12 cellular contexts compared by ENCODE assay signal in genomic region chr7:66055321-66055956, GRCh38. TPM values are rescaled to one million over a fixed set of nuclear protein-coding genes. Genes with fewer than 3 reads are reported as not detected.
DNase-seq lines count a peak whose midpoint lies in the region; ATAC-seq and TF ChIP-seq lines count a peak whose summit lies in the region.
"Had no signal": no experiment of that assay in that cellular context is flagged by ENCODE, and none has a peak within 500 bp of the region (broad histone marks: within the 10 kb centered on the region; RNA-seq: fewer than 3 reads in every experiment).

No MANE protein-coding gene starts in this region.

- DNase-seq in M059J (ENCODE audit: low read depth), result peak; percentile 50
- no peak for DNase-seq in T1000 (lab: John Stamatoyannopoulos, UW)
- DNase-seq in omental fat pad (ENCODE audit: low spot score), result no peak
- no peak for DNase-seq in anterior cingulate cortex (lab: John Stamatoyannopoulos, UW)
- DNase-seq in activated naive CD4-positive, alpha-beta T cell treated with anti-CD3 and anti-CD28 coated beads for 36 hours, result no peak
- DNase-seq: AML-193, NCI-H1694 treated with DMSO at 0.1 percent for 48 hours had no signal

- no peak overlapping the region for H3K27ac Mint-ChIP-seq in activated naive CD4-positive, alpha-beta T cell treated with anti-CD3 and anti-CD28 coated beads for 36 hours

- no peaks in the 10 kb centered on the region for H3K36me3 ChIP-seq in ACC112 (ENCODE audit: insufficient read depth, low read length)

- intact Hi-C loops in activated naive CD4-positive, alpha-beta T cell treated with anti-CD3 and anti-CD28 coated beads for 36 hours (cut with micrococcal nuclease), result no loop called here

- no peaks in the 10 kb centered on the region for H3K9me3 Mint-ChIP-seq in activated naive CD4-positive, alpha-beta T cell treated with anti-CD3 and anti-CD28 coated beads for 36 hours

- TF ChIP-seq CTCF in omental fat pad (IDR thresholded peaks at IDR 0.05), result no peak

- CTCF ChIA-PET in activated naive CD4-positive, alpha-beta T cell treated with anti-CD3 and anti-CD28 coated beads for 36 hours (lab: Charles Lee), result no interaction called here

- ATAC-seq in GM19023 (IDR thresholded peaks at IDR 0.05; ENCODE audit: unreplicated experiment) (peak; percentile 71), HG02798 (IDR thresholded peaks at IDR 0.05; ENCODE audit: poor library complexity, unreplicated experiment) (peak; percentile 68), omental fat pad (ENCODE audit: low FRiP score) (no peak)

- no peaks in the 10 kb centered on the region for H3K79me2 ChIP-seq in ACC112 (ENCODE audit: control insufficient read depth, insufficient read depth, low read length, unreplicated experiment)

- no peaks in the 10 kb centered on the region for H3K27me3 ChIP-seq in ACC112 (ENCODE audit: insufficient read depth, low read length)

- H3K36me3 Mint-ChIP-seq in activated naive CD4-positive, alpha-beta T cell treated with anti-CD3 and anti-CD28 coated beads for 36 hours (ENCODE audit: low read depth), result no peaks in the 10 kb centered on the region

- peaks cover 18% of the 10 kb centered on the region for H3K4me1 ChIP-seq in ACC112 (ENCODE audit: control insufficient read depth, insufficient read depth, low read length, unreplicated experiment)

- no peaks in the 10 kb centered on the region for H3K27me3 Mint-ChIP-seq in activated naive CD4-positive, alpha-beta T cell treated with anti-CD3 and anti-CD28 coated beads for 36 hours (ENCODE audit: low read depth)

- no peak overlapping the region for H3K27ac ChIP-seq in ACC112 (ENCODE audit: low read depth, low read length)
- H3K27ac ChIP-seq: SK-N-MC had no signal

- H3K4me1 Mint-ChIP-seq in activated naive CD4-positive, alpha-beta T cell treated with anti-CD3 and anti-CD28 coated beads for 36 hours (ENCODE audit: low read depth), result no peaks in the 10 kb centered on the region

- no peak overlapping the region for H3K4me3 ChIP-seq in ACC112 (ENCODE audit: low read depth, low read length)
- H3K4me3 ChIP-seq: lung, SK-N-MC had no signal

- H3K4me3 Mint-ChIP-seq in activated naive CD4-positive, alpha-beta T cell treated with anti-CD3 and anti-CD28 coated beads for 36 hours, result no peak overlapping the region

- peak overlapping the region; percentile 57 for H2AFZ ChIP-seq in ACC112 (ENCODE audit: low read length, unreplicated experiment)

RNA-seq across cellular contexts. Expression of gene ASL, which starts 20.2 kb away (rescaled TPM):
- total RNA-seq in M059J (2014; rRNA removed; shearing (Covaris generic)), result 39.1 and 39.9 TPM in 2 replicates
- 10 to 100 TPM; 17.1 to 42.1 (median 24.7) TPM for total RNA-seq in omental fat pad
- total RNA-seq in activated naive CD4-positive, alpha-beta T cell treated with anti-CD3 and anti-CD28 coated beads for 36 hours, result 10 to 100 TPM; 12.7 to 13.6 TPM

RNA-seq across cellular contexts. Expression of gene CRCP, which starts 59.2 kb away (rescaled TPM):
- total RNA-seq in M059J (2014; rRNA removed; shearing (Covaris generic)), result 50.0 and 59.0 TPM in 2 replicates
- 10 to 100 TPM; 26.9 to 49.5 (median 38.3) TPM for total RNA-seq in omental fat pad
- total RNA-seq in activated naive CD4-positive, alpha-beta T cell treated with anti-CD3 and anti-CD28 coated beads for 36 hours, result 10 to 100 TPM; 18.5 to 19.6 TPM
